ENCODE assay signal across 23 cellular contexts in genomic region chr18:73777356-73778051, GRCh38.
DNase-seq lines count a peak whose midpoint lies in the region; TF ChIP-seq lines count a peak whose summit lies in the region.
"Had no signal": no experiment of that assay in that cellular context is flagged by ENCODE, and none has a peak within 500 bp of the region (broad histone marks: within the 10 kb centered on the region; RNA-seq: fewer than 3 reads in every experiment).

No MANE protein-coding gene starts in this region.

- DNase-seq in mammary epithelial cell: peak; percentile 13
- no peak for DNase-seq in breast epithelium (ENCODE audit: low spot score in 2 of 2)
- DNase-seq in esophagus muscularis mucosa (ENCODE audit: extremely low spot score): peak; percentile 12
- DNase-seq in renal cortical epithelial cell (ENCODE audit: low read depth): peak; percentile 6
- DNase-seq in SJCRH30: no peak
- no peak for DNase-seq in T-helper 1 cell
- no peak for DNase-seq in mucosa of gallbladder (ENCODE audit: low spot score)
- DNase-seq: 8988T; ACHN; CD4-positive, CD25-positive, alpha-beta regulatory T cell; Karpas-422; NCI-H1105 treated with DMSO at 0.1 percent for 48 hours; NCI-H146; NCI-H1930; NCI-H2107; NCI-H2227 treated with DMSO at 0.1 percent for 48 hours; NCI-H510A; NCI-H69; SHP77 treated with DMSO at 0.1 percent for 48 hours had no signal

- H3K9me2 ChIP-seq in Loucy (replicated peaks; ENCODE audit: low read depth, low read length): no peaks in the 10 kb centered on the region

- no peaks in the 10 kb centered on the region for H3K9me3 ChIP-seq in mammary epithelial cell (replicated peaks; ENCODE audit: insufficient read depth, low read length)
- no peaks in the 10 kb centered on the region for H3K9me3 ChIP-seq in breast epithelium
- no peaks in the 10 kb centered on the region for H3K9me3 ChIP-seq in Loucy (ENCODE audit: insufficient read depth, low read depth, low read length)
- H3K9me3 ChIP-seq in esophagus muscularis mucosa: no peaks in the 10 kb centered on the region
- no peaks in the 10 kb centered on the region for H3K9me3 ChIP-seq in SJCRH30 (replicated peaks)

- no peak overlapping the region for H2AFZ ChIP-seq in mammary epithelial cell (ENCODE audit: low read depth, low read length)
- H2AFZ ChIP-seq in Loucy (ENCODE audit: low read length): no peak overlapping the region

- H3K4me3 ChIP-seq in mammary epithelial cell (replicated peaks in 1 of 3; ENCODE audit: insufficient read depth in 1 of 3, low read depth in 2 of 3, low read length in 3 of 3): no peak overlapping the region
- no peak overlapping the region for H3K4me3 ChIP-seq in breast epithelium
- peak overlapping the region; percentile 40 for H3K4me3 ChIP-seq in Loucy (ENCODE audit: low read length, poor library complexity, severe bottlenecking)
- no peak overlapping the region for H3K4me3 ChIP-seq in esophagus muscularis mucosa
- H3K4me3 ChIP-seq in SJCRH30: no peak overlapping the region
- H3K4me3 ChIP-seq: GM12878 had no signal

- no peaks in the 10 kb centered on the region for H3K79me2 ChIP-seq in mammary epithelial cell (ENCODE audit: insufficient read depth, low read length)
- no peaks in the 10 kb centered on the region for H3K79me2 ChIP-seq in Loucy (ENCODE audit: insufficient read depth, low read length)

- H3K4me1 ChIP-seq in mammary epithelial cell (ENCODE audit: insufficient read depth, low read length): peaks cover 5% of the 10 kb centered on the region
- H3K4me1 ChIP-seq in breast epithelium: no peaks in the 10 kb centered on the region
- peaks cover 61% of the 10 kb centered on the region for H3K4me1 ChIP-seq in Loucy (ENCODE audit: insufficient read depth, low read length, poor library complexity, severe bottlenecking)
- no peaks in the 10 kb centered on the region for H3K4me1 ChIP-seq in esophagus muscularis mucosa
- no peaks in the 10 kb centered on the region for H3K4me1 ChIP-seq in SJCRH30

- intact Hi-C loops in mammary epithelial cell (cut with micrococcal nuclease): no loop called here
- intact Hi-C loops in breast epithelium (cut with DNase I; ENCODE audit: low total_unique reads): no loop called here
- intact Hi-C loops in esophagus muscularis mucosa (cut with DNase I): no loop called here

- H3K9ac ChIP-seq in mammary epithelial cell (ENCODE audit: insufficient read depth, low read length) (no peak overlapping the region), Loucy (ENCODE audit: low read depth, low read length, poor library complexity, severe bottlenecking) (peak overlapping the region; percentile 74)

- dilution Hi-C loops in mammary epithelial cell (cut with HindIII; ENCODE audit: low sequenced_read_pairs): no loop called here

- H3F3A ChIP-seq in Loucy (ENCODE audit: low read depth): peaks cover 7% of the 10 kb centered on the region; the same call in 1 of the 2 replicates

- in situ Hi-C loops in mammary epithelial cell (cut with MboI; ENCODE audit: low sequenced_read_pairs in 2 of 2): no loop called here

- CTCF ChIA-PET in mammary epithelial cell (lab: Charles Lee; ENCODE audit: low non-redundant PET): no interaction called here

- H3K27me3 ChIP-seq in mammary epithelial cell (ENCODE audit: insufficient read depth, low read length) (peaks cover 2% of the 10 kb centered on the region), breast epithelium (no peaks in the 10 kb centered on the region), Loucy (ENCODE audit: insufficient read depth, low read length, poor library complexity, severe bottlenecking) (no peaks in the 10 kb centered on the region), esophagus muscularis mucosa (no peaks in the 10 kb centered on the region), SJCRH30 (no peaks in the 10 kb centered on the region)

- H3K4me2 ChIP-seq in mammary epithelial cell (ENCODE audit: insufficient read depth, low read depth, low read length): no peak overlapping the region
- peak overlapping the region; percentile 71 for H3K4me2 ChIP-seq in Loucy (ENCODE audit: low read depth, low read length, poor library complexity, severe bottlenecking)

- no peak for TF ChIP-seq CTCF in mammary epithelial cell (conservative IDR thresholded peaks at IDR 0.05 in 1 of 2, IDR thresholded peaks at IDR 0.05 in 1 of 2; ENCODE audit: extremely low read depth in 1 of 2, insufficient read depth in 1 of 2, low read depth in 1 of 2, low read length in 2 of 2)
- TF ChIP-seq CTCF in breast epithelium (IDR thresholded peaks at IDR 0.05): no peak
- TF ChIP-seq CTCF in Loucy (conservative IDR thresholded peaks at IDR 0.05; ENCODE audit: low read length): no peak
- TF ChIP-seq CTCF in esophagus muscularis mucosa (IDR thresholded peaks at IDR 0.05): no peak

- no TSS peak for BruUV-seq in mammary epithelial cell (replicated peaks; lab: Mats Ljungman, UMichigan)

- 63% methylated on average over 1 of the region's 1 CpG for WGBS in mammary epithelial cell (ENCODE audit: low coverage, missing lambda C conversion rate)
- 36% methylated on average over 1 of the region's 1 CpG for WGBS in esophagus muscularis mucosa

- no peaks in the 10 kb centered on the region for H3K36me3 ChIP-seq in mammary epithelial cell (ENCODE audit: insufficient read depth, low read length)
- no peaks in the 10 kb centered on the region for H3K36me3 ChIP-seq in breast epithelium
- H3K36me3 ChIP-seq in Loucy (ENCODE audit: insufficient read depth, low read length): no peaks in the 10 kb centered on the region
- H3K36me3 ChIP-seq in esophagus muscularis mucosa: no peaks in the 10 kb centered on the region
- H3K36me3 ChIP-seq in SJCRH30: no peaks in the 10 kb centered on the region

- H4K20me1 ChIP-seq in mammary epithelial cell (ENCODE audit: insufficient read depth, low read length) (no peaks in the 10 kb centered on the region), Loucy (ENCODE audit: insufficient read depth, low read length, poor library complexity, severe bottlenecking) (no peaks in the 10 kb centered on the region)

- H3K27ac ChIP-seq in mammary epithelial cell (ENCODE audit: insufficient read depth, low read depth, low read length): no peak overlapping the region
- no peak overlapping the region for H3K27ac ChIP-seq in breast epithelium
- H3K27ac ChIP-seq in esophagus muscularis mucosa (replicated peaks in 1 of 4): no peak overlapping the region
- no peak overlapping the region for H3K27ac ChIP-seq in SJCRH30
- H3K27ac ChIP-seq: HL-60, RWPE1 had no signal

- TF ChIP-seq EP300 in esophagus muscularis mucosa (IDR thresholded peaks at IDR 0.05): no peak

- TF ChIP-seq POLR2A in breast epithelium (IDR thresholded peaks at IDR 0.05) (no peak), esophagus muscularis mucosa (IDR thresholded peaks at IDR 0.05; ENCODE audit: low read depth) (no peak)

Comparison
In these comparisons a context has a peak if more than half of its experiments do, and no peak if none do; other contexts are left out.
1. DNase-seq: peak in mammary epithelial cell (single experiment), esophagus muscularis mucosa (single experiment) and renal cortical epithelial cell (single experiment); none in breast epithelium (0 of 2), SJCRH30 (0 of 2), T-helper 1 cell (0 of 5) and mucosa of gallbladder (single experiment).